24 cellular contexts compared by ENCODE assay signal in the genomic region with DNA sequence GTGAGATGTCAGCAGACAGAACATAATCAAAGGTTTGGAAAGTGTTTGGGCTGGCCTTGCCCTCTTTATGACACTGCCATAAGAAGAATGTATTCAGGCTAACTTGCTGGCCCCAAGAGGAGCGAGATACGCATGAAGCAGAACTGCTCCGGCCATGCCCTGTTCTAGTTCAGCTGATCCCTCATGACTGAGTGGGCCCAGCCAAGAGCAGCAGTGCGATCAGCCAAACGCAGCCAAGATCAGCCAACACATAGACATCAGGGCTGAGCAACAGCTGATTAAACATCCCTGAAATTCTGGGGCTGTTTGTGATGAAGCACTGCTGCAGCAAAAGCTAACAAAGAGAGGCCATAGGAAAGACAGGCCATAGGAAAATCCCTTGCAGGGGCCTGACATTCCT.
"Had no signal": no experiment of that assay in that cellular context is flagged by ENCODE, and none has a peak within 500 bp of the region (broad histone marks: within the 10 kb centered on the region; RNA-seq: fewer than 3 reads in every experiment).

No MANE protein-coding gene starts in this region.

- H3K9me3 ChIP-seq: lower lobe of right lung, pancreas, prostate gland, sigmoid colon, spleen, suprapubic skin, thoracic aorta, tibial artery, upper lobe of right lung had no signal

- DNase-seq: heart right ventricle; hippocampal formation; immature natural killer cell; kidney; lower lobe of right lung; mammary epithelial cell; mesenchymal stem cell; naive B cell; pancreas; sigmoid colon; small intestine; spleen; stimulated activated CD4-positive, alpha-beta T cell treated with anti-CD3 and anti-CD28 coated beads, Interleukin-4, amount 100 ng/mL, for 24 hours; stimulated activated naive CD4-positive, alpha-beta T cell; tibial artery; trophoblast cell; upper lobe of right lung had no signal

- H3K4me1 ChIP-seq: heart right ventricle, lower lobe of right lung, pancreas, prostate gland, sigmoid colon, spleen, suprapubic skin, tibial artery, upper lobe of right lung had no signal

- ATAC-seq: lower lobe of right lung; natural killer cell treated with Interleukin-12 subunit alpha and Interleukin-12 subunit beta and Interleukin-15 and Interleukin-18, amount 100 ng/mL, for 72 hours; pancreas; stimulated activated effector memory CD8-positive, alpha-beta T cell treated with anti-CD3 and anti-CD28 coated beads, Interleukin-12 subunit alpha, Interleukin-12 subunit beta, amount 100 ng/mL, for 72 hours; upper lobe of right lung had no signal

- H3K27me3 ChIP-seq: heart right ventricle, pancreas, sigmoid colon, spleen, suprapubic skin, tibial artery, upper lobe of right lung had no signal

- H3K4me3 ChIP-seq: heart right ventricle, lower lobe of right lung, pancreas, prostate gland, sigmoid colon, spleen, suprapubic skin, thoracic aorta, tibial artery, upper lobe of right lung had no signal

- FAIRE-seq: islet of Langerhans, kidney, pancreas, small intestine, urothelium cell line had no signal

- H3K27ac ChIP-seq: heart right ventricle, lower lobe of right lung, pancreas, prostate gland, sigmoid colon, spleen, suprapubic skin, thoracic aorta, tibial artery, upper lobe of right lung had no signal
